ENCODE assay signal across 8 cellular contexts in genomic region chr7:6160191-6160623, GRCh38. TPM values are rescaled to one million over a fixed set of nuclear protein-coding genes. Genes with fewer than 3 reads are reported as not detected.
A peak's percentile ranks its signal among the peaks of the same experiment; 100 is the strongest.
DNase-seq lines count a peak whose midpoint lies in the region; ATAC-seq and TF ChIP-seq lines count a peak whose summit lies in the region.

No MANE protein-coding gene starts in this region.

- H3K4me3 Mint-ChIP-seq in naive thymus-derived CD8-positive, alpha-beta T cell: no peak overlapping the region

- no peak overlapping the region for H3K27ac Mint-ChIP-seq in naive thymus-derived CD8-positive, alpha-beta T cell

- DNase-seq in COLO668 (lab: John Stamatoyannopoulos, UW; ENCODE audit: unreplicated experiment) (peak; percentile 37), LHCN-M2 (ENCODE audit: low read depth) (peak; percentile 76), cardiac fibroblast (ENCODE audit: low read depth in 2 of 2) (peak; percentile 72 to 90), kidney glomerular epithelial cell (lab: John Stamatoyannopoulos, UW) (peak; percentile 11), superior temporal gyrus (ENCODE audit: extremely low spot score) (peak; percentile 72), AML-193 (lab: John Stamatoyannopoulos, UW) (no peak)
- DNase-seq in naive thymus-derived CD8-positive, alpha-beta T cell: no peak

- H3K27me3 Mint-ChIP-seq in naive thymus-derived CD8-positive, alpha-beta T cell: no peaks in the 10 kb centered on the region

- no peak overlapping the region for H3K4me3 ChIP-seq in cardiac fibroblast (replicated peaks in 1 of 2; ENCODE audit: low read depth in 2 of 2, low read length in 2 of 2)

- peaks cover 0 to 2% (median 0%) of the 10 kb centered on the region in 4 donors for H3K4me1 Mint-ChIP-seq in naive thymus-derived CD8-positive, alpha-beta T cell

- POLR2A ChIA-PET in naive thymus-derived CD8-positive, alpha-beta T cell (lab: Charles Lee): interaction anchor here (0.5 kb wide), 1 partner anchor 14 kb away, joined by 4 read pairs; no protein-coding TSS in a partner anchor

- no peaks in the 10 kb centered on the region for H3K9me3 Mint-ChIP-seq in naive thymus-derived CD8-positive, alpha-beta T cell

- peak; percentile 86 for TF ChIP-seq CTCF in cardiac fibroblast (IDR thresholded peaks at IDR 0.05; ENCODE audit: low read depth, low read length)

- peaks cover 0 to 70% (median 7%) of the 10 kb centered on the region in 3 donors for H3K36me3 Mint-ChIP-seq in naive thymus-derived CD8-positive, alpha-beta T cell

- ATAC-seq in naive thymus-derived CD8-positive, alpha-beta T cell: no peak
- no peak for ATAC-seq in GM18858 (IDR thresholded peaks at IDR 0.05; ENCODE audit: unreplicated experiment)

RNA-seq across cellular contexts. Expression of gene USP42, which starts 55.5 kb away (rescaled TPM):
- total RNA-seq in LHCN-M2 (2014; rRNA removed): 6.5 and 6.6 TPM in 2 replicates
- 3.1 TPM for polyA plus RNA-seq in LHCN-M2 (2012)
- total RNA-seq in naive thymus-derived CD8-positive, alpha-beta T cell: 10 to 100 TPM; 18.3 to 19.4 TPM
- polyA plus RNA-seq in naive thymus-derived CD8-positive, alpha-beta T cell: 10 to 100 TPM in 1 of 3 donors, 1 to 10 TPM in 2; 4.9 to 13.0 (median 7.9) TPM

Comparison
In these comparisons a context has a peak if more than half of its experiments do, and no peak if none do; other contexts are left out.
1. DNase-seq: peak in COLO668 (single experiment), LHCN-M2 (single experiment), cardiac fibroblast (2 of 2), kidney glomerular epithelial cell (single experiment) and superior temporal gyrus (single experiment); none in AML-193 (0 of 2) and naive thymus-derived CD8-positive, alpha-beta T cell (0 of 10).